Comparison of ENCODE assay signal across 14 cellular contexts in genomic region chr14:54348923-54349615, GRCh38. TPM values are rescaled to one million over a fixed set of nuclear protein-coding genes. Genes with fewer than 3 reads are reported as not detected.
A peak's percentile ranks its signal among the peaks of the same experiment; 100 is the strongest.
DNase-seq lines count a peak whose midpoint lies in the region; ATAC-seq and TF ChIP-seq lines count a peak whose summit lies in the region.
"Had no signal": no experiment of that assay in that cellular context is flagged by ENCODE, and none has a peak within 500 bp of the region (broad histone marks: within the 10 kb centered on the region; RNA-seq: fewer than 3 reads in every experiment).

No MANE protein-coding gene starts in this region.

- H3K4me3 ChIP-seq in thoracic aorta, result peak overlapping the region; percentile 58
- H3K4me3 ChIP-seq: SJSA1 had no signal

- no peaks in the 10 kb centered on the region for H3K36me3 Mint-ChIP-seq in mesothelial cell of epicardium
- H3K36me3 Mint-ChIP-seq: naive thymus-derived CD4-positive, alpha-beta T cell had no signal

- no peaks in the 10 kb centered on the region for H3K9me3 ChIP-seq in thoracic aorta
- H3K9me3 ChIP-seq: SJSA1 had no signal

- H3K4me1 Mint-ChIP-seq in mesothelial cell of epicardium, result peaks cover 30% of the 10 kb centered on the region

- H3K4me3 Mint-ChIP-seq in mesothelial cell of epicardium, result no peak overlapping the region

- peak; percentile 49 for DNase-seq in LHCN-M2 (ENCODE audit: low read depth)
- no peak for DNase-seq in mesothelial cell of epicardium (ENCODE audit: low spot score in 2 of 2, unreplicated experiment in 2 of 2)
- no peak for DNase-seq in thoracic aorta (ENCODE audit: low spot score)
- no peak for DNase-seq in NCI-H345 (lab: John Stamatoyannopoulos, UW)
- DNase-seq: activated effector memory CD4-positive, alpha-beta T cell treated with anti-CD3 and anti-CD28 coated beads, Interleukin-2, amount 50 U/mL, for 16 hours; dermis blood vessel endothelial cell; DMS79 treated with DMSO at 0.1 percent for 48 hours; naive thymus-derived CD4-positive, alpha-beta T cell; NCI-H226; stimulated activated CD4-positive, alpha-beta T cell treated with anti-CD3 and anti-CD28 coated beads, Interleukin-2, amount 100 ng/mL, for 48 hours had no signal

- no peaks in the 10 kb centered on the region for H3K27me3 ChIP-seq in thoracic aorta (replicated peaks; ENCODE audit: insufficient read depth)
- H3K27me3 ChIP-seq: SJSA1 had no signal

- peak overlapping the region; percentile 35 for H3K27ac ChIP-seq in cingulate gyrus (ENCODE audit: low read depth, low read length)
- H3K27ac ChIP-seq in thoracic aorta, result no peak overlapping the region
- H3K27ac ChIP-seq: SJSA1 had no signal

- no peaks in the 10 kb centered on the region for H3K27me3 Mint-ChIP-seq in mesothelial cell of epicardium (ENCODE audit: low read depth)

- ATAC-seq in thoracic aorta (ENCODE audit: insufficient number of reproducible peaks, low FRiP score, low read depth) (no peak), GM21723 (IDR thresholded peaks at IDR 0.05; ENCODE audit: unreplicated experiment) (no peak), GM18511 (IDR thresholded peaks at IDR 0.05; ENCODE audit: unreplicated experiment) (no peak)
- ATAC-seq: naive thymus-derived CD4-positive, alpha-beta T cell had no signal

- peak overlapping the region; percentile 41 for H3K27ac Mint-ChIP-seq in mesothelial cell of epicardium
- H3K27ac Mint-ChIP-seq: naive thymus-derived CD4-positive, alpha-beta T cell had no signal

- H3K36me3 ChIP-seq in thoracic aorta, result no peaks in the 10 kb centered on the region
- H3K36me3 ChIP-seq: SJSA1 had no signal

- TF ChIP-seq CTCF in mesothelial cell of epicardium (IDR thresholded peaks at IDR 0.05; ENCODE audit: unreplicated experiment), result no peak
- TF ChIP-seq CTCF in thoracic aorta (IDR thresholded peaks at IDR 0.05), result no peak

- peaks cover 0 to 13% of the 10 kb centered on the region in 2 donors for H3K4me1 ChIP-seq in thoracic aorta (ENCODE audit: control insufficient read depth in 1 of 2, low read depth in 2 of 2)
- H3K4me1 ChIP-seq: SJSA1 had no signal

- peaks cover 6% of the 10 kb centered on the region for H3K9me3 Mint-ChIP-seq in mesothelial cell of epicardium

RNA-seq across cellular contexts. Expression of gene CDKN3, which starts 47.7 kb away (rescaled TPM):
- total RNA-seq in LHCN-M2 (2014; rRNA removed) (123 and 178 TPM in 2 replicates), mesothelial cell of epicardium (10.3 to 11.6 TPM (median 10.3 TPM) in 3 replicates), thoracic aorta (10 to 100 TPM in 1 of 2 donors, 1 to 10 TPM in 1; 3.5 to 13.5 TPM)
- polyA plus RNA-seq in LHCN-M2 (2012), result 81.6 TPM
